In genomic region chr6:39102821-39103136, GRCh38 we compare ENCODE assay signal across 20 cellular contexts. TPM values are rescaled to one million over a fixed set of nuclear protein-coding genes. Genes with fewer than 3 reads are reported as not detected.
DNase-seq lines count a peak whose midpoint lies in the region; ATAC-seq lines count a peak whose summit lies in the region.
"Had no signal": no experiment of that assay in that cellular context is flagged by ENCODE, and none has a peak within 500 bp of the region (broad histone marks: within the 10 kb centered on the region; RNA-seq: fewer than 3 reads in every experiment).

No MANE protein-coding gene starts in this region.

- H3K9me3 Mint-ChIP-seq in activated naive CD4-positive, alpha-beta T cell treated with anti-CD3 and anti-CD28 coated beads, Interleukin-2, amount 50 U/mL, for 72 hours, result peaks cover 0 to 4% of the 10 kb centered on the region in 2 donors
- peaks cover 0 to 3% of the 10 kb centered on the region in 2 donors for H3K9me3 Mint-ChIP-seq in stimulated activated naive B cell treated with anti-CD40 and anti-IgM and Interleukin-4, amounts not matched to agents 10 μg/mL and 1 μg/mL and 100 μg/mL, for 72 hours
- H3K9me3 Mint-ChIP-seq in activated T-helper 1 cell treated with anti-CD3 and anti-CD28 coated beads, Interleukin-12 subunit alpha, Interleukin-12 subunit beta, Interleukin-2, Interleukin-4 antibody, amounts not matched to agents 30 ng/mL and 10 ng/mL and 1 ng/mL, durations not matched to agents 14 hours and 24 hours and 36 hours, result no peaks in the 10 kb centered on the region
- H3K9me3 Mint-ChIP-seq: activated CD4-positive, alpha-beta T cell treated with anti-CD3 and anti-CD28 coated beads, Interleukin-2, amount 10 ng/mL, durations not matched to agents 24 days and 14 days; T-helper 2 cell treated with Interferon-gamma antibody and Interleukin-4, amounts not matched to agents 5 μg/mL and 100 μg/mL, for 36 hours had no signal

- H3K4me1 Mint-ChIP-seq in stimulated activated naive B cell treated with anti-CD40 and anti-IgM and Interleukin-4, amounts not matched to agents 10 μg/mL and 1 μg/mL and 100 μg/mL, for 72 hours, result peaks cover 29 to 69% of the 10 kb centered on the region in 2 donors
- H3K4me1 Mint-ChIP-seq in activated T-helper 1 cell treated with anti-CD3 and anti-CD28 coated beads, Interleukin-12 subunit alpha, Interleukin-12 subunit beta, Interleukin-2, Interleukin-4 antibody, amounts not matched to agents 30 ng/mL and 10 ng/mL and 1 ng/mL, durations not matched to agents 14 hours and 24 hours and 36 hours (ENCODE audit: low read depth), result peaks cover 16% of the 10 kb centered on the region

- DNase-seq in activated naive CD4-positive, alpha-beta T cell treated with anti-CD3 and anti-CD28 coated beads, Interleukin-2, amount 50 U/mL, for 72 hours (ENCODE audit: low spot score in 2 of 2), result no peak
- DNase-seq in activated naive CD4-positive, alpha-beta T cell (lab: John Stamatoyannopoulos, UW), result no peak
- DNase-seq in stimulated activated naive B cell treated with anti-CD40 and anti-IgM and Interleukin-4, amounts not matched to agents 10 μg/mL and 1 μg/mL and 100 μg/mL, for 72 hours, result peak; percentile 66
- DNase-seq in activated T-helper 1 cell treated with anti-CD3 and anti-CD28 coated beads, Interleukin-12 subunit alpha, Interleukin-12 subunit beta, Interleukin-2, Interleukin-4 antibody, amounts not matched to agents 30 ng/mL and 10 ng/mL and 1 ng/mL, durations not matched to agents 14 hours and 24 hours and 36 hours (ENCODE audit: low spot score), result no peak
- DNase-seq in GM19240 (ENCODE audit: insufficient read length, low spot score) (no peak), DMS 273 treated with DMSO at 0.1 percent for 48 hours (lab: John Stamatoyannopoulos, UW) (no peak)
- DNase-seq: activated T-cell treated with anti-CD3 and anti-CD28 coated beads for 4 hours; cerebellar nuclear complex; Kasumi-1; NCI-H1436; NCI-H446 treated with DMSO at 0.1 percent for 48 hours; ovary; SJCRH30; stimulated activated CD4-positive, alpha-beta T cell treated with anti-CD3 and anti-CD28 coated beads, Interleukin-4, amount 100 ng/mL, for 24 hours had no signal

- no peaks in the 10 kb centered on the region for H3K27me3 Mint-ChIP-seq in stimulated activated naive B cell treated with anti-CD40 and anti-IgM and Interleukin-4, amounts not matched to agents 10 μg/mL and 1 μg/mL and 100 μg/mL, for 72 hours
- peaks cover 6% of the 10 kb centered on the region for H3K27me3 Mint-ChIP-seq in activated T-helper 1 cell treated with anti-CD3 and anti-CD28 coated beads, Interleukin-12 subunit alpha, Interleukin-12 subunit beta, Interleukin-2, Interleukin-4 antibody, amounts not matched to agents 30 ng/mL and 10 ng/mL and 1 ng/mL, durations not matched to agents 14 hours and 24 hours and 36 hours (ENCODE audit: insufficient read depth)

- peak overlapping the region in 1 of 2 donors; percentile 50 for H3K27ac Mint-ChIP-seq in activated naive CD4-positive, alpha-beta T cell treated with anti-CD3 and anti-CD28 coated beads, Interleukin-2, amount 50 U/mL, for 72 hours
- H3K27ac Mint-ChIP-seq in stimulated activated naive B cell treated with anti-CD40 and anti-IgM and Interleukin-4, amounts not matched to agents 10 μg/mL and 1 μg/mL and 100 μg/mL, for 72 hours, result peak overlapping the region; percentile 89
- H3K27ac Mint-ChIP-seq in activated T-helper 1 cell treated with anti-CD3 and anti-CD28 coated beads, Interleukin-12 subunit alpha, Interleukin-12 subunit beta, Interleukin-2, Interleukin-4 antibody, amounts not matched to agents 30 ng/mL and 10 ng/mL and 1 ng/mL, durations not matched to agents 14 hours and 24 hours and 36 hours, result no peak overlapping the region
- H3K27ac Mint-ChIP-seq: activated CD4-positive, alpha-beta T cell treated with anti-CD3 and anti-CD28 coated beads, Interleukin-2, amount 10 ng/mL, durations not matched to agents 24 days and 14 days; T-helper 2 cell treated with Interferon-gamma antibody and Interleukin-4, amounts not matched to agents 5 μg/mL and 100 μg/mL, for 36 hours had no signal

- ATAC-seq in activated naive CD4-positive, alpha-beta T cell treated with anti-CD3 and anti-CD28 coated beads, Interleukin-2, amount 50 U/mL, for 72 hours, result peak; percentile 44 to 75
- ATAC-seq in HG02588 (IDR thresholded peaks at IDR 0.05; ENCODE audit: unreplicated experiment) (peak; percentile 45), HG03439 (IDR thresholded peaks at IDR 0.05; ENCODE audit: unreplicated experiment) (peak; percentile 63)
- ATAC-seq in stimulated activated naive B cell treated with anti-CD40 and anti-IgM and Interleukin-4, amounts not matched to agents 10 μg/mL and 1 μg/mL and 100 μg/mL, for 72 hours (replicated peaks), result peak; percentile 97

- H3K4me3 Mint-ChIP-seq in stimulated activated naive B cell treated with anti-CD40 and anti-IgM and Interleukin-4, amounts not matched to agents 10 μg/mL and 1 μg/mL and 100 μg/mL, for 72 hours, result peak overlapping the region; percentile 55 to 70
- no peak overlapping the region for H3K4me3 Mint-ChIP-seq in activated T-helper 1 cell treated with anti-CD3 and anti-CD28 coated beads, Interleukin-12 subunit alpha, Interleukin-12 subunit beta, Interleukin-2, Interleukin-4 antibody, amounts not matched to agents 30 ng/mL and 10 ng/mL and 1 ng/mL, durations not matched to agents 14 hours and 24 hours and 36 hours
- H3K4me3 Mint-ChIP-seq: activated CD4-positive, alpha-beta T cell treated with anti-CD3 and anti-CD28 coated beads, Interleukin-2, amount 10 ng/mL, durations not matched to agents 24 days and 14 days; T-helper 2 cell treated with Interferon-gamma antibody and Interleukin-4, amounts not matched to agents 5 μg/mL and 100 μg/mL, for 36 hours had no signal

- intact Hi-C loops in activated T-helper 1 cell treated with anti-CD3 and anti-CD28 coated beads, Interleukin-12 subunit alpha, Interleukin-12 subunit beta, Interleukin-2, Interleukin-4 antibody, amounts not matched to agents 30 ng/mL and 10 ng/mL and 1 ng/mL, durations not matched to agents 14 hours and 24 hours and 36 hours (cut with micrococcal nuclease), result loop anchor here (5.0 to 10.0 kb wide), 2 partner anchors 98 to 130 kb away; no protein-coding TSS in a partner anchor

- H3K36me3 Mint-ChIP-seq in activated naive CD4-positive, alpha-beta T cell treated with anti-CD3 and anti-CD28 coated beads, Interleukin-2, amount 50 U/mL, for 72 hours, result peaks cover 19 to 31% of the 10 kb centered on the region in 2 donors
- peaks cover 38 to 45% of the 10 kb centered on the region in 2 donors for H3K36me3 Mint-ChIP-seq in stimulated activated naive B cell treated with anti-CD40 and anti-IgM and Interleukin-4, amounts not matched to agents 10 μg/mL and 1 μg/mL and 100 μg/mL, for 72 hours
- peaks cover 26% of the 10 kb centered on the region for H3K36me3 Mint-ChIP-seq in activated T-helper 1 cell treated with anti-CD3 and anti-CD28 coated beads, Interleukin-12 subunit alpha, Interleukin-12 subunit beta, Interleukin-2, Interleukin-4 antibody, amounts not matched to agents 30 ng/mL and 10 ng/mL and 1 ng/mL, durations not matched to agents 14 hours and 24 hours and 36 hours (ENCODE audit: low read depth)

RNA-seq across cellular contexts. Expression of gene SAYSD1, which starts 12.2 kb away (rescaled TPM):
- 10 to 100 TPM; 12.3 to 20.8 TPM for total RNA-seq in activated naive CD4-positive, alpha-beta T cell treated with anti-CD3 and anti-CD28 coated beads, Interleukin-2, amount 50 U/mL, for 72 hours
- 12.1 and 12.9 TPM in 2 replicates for total RNA-seq in activated T-helper 1 cell treated with anti-CD3 and anti-CD28 coated beads, Interleukin-12 subunit alpha, Interleukin-12 subunit beta, Interleukin-2, Interleukin-4 antibody, amounts not matched to agents 30 ng/mL and 10 ng/mL and 1 ng/mL, durations not matched to agents 14 hours and 24 hours and 36 hours

RNA-seq across cellular contexts. Expression of gene GLP1R, which starts 54.2 kb away (rescaled TPM):
- under 1 TPM; 0.32 to 0.33 TPM for total RNA-seq in activated naive CD4-positive, alpha-beta T cell treated with anti-CD3 and anti-CD28 coated beads, Interleukin-2, amount 50 U/mL, for 72 hours
- total RNA-seq in activated T-helper 1 cell treated with anti-CD3 and anti-CD28 coated beads, Interleukin-12 subunit alpha, Interleukin-12 subunit beta, Interleukin-2, Interleukin-4 antibody, amounts not matched to agents 30 ng/mL and 10 ng/mL and 1 ng/mL, durations not matched to agents 14 hours and 24 hours and 36 hours, result 0.18 TPM in 1 of 2 replicates, not detected in the other
- total RNA-seq: fibroblast of villous mesenchyme, HT-29, ovary, SJCRH30 had no signal

Comparison
In these comparisons a context has a peak if more than half of its experiments do, and no peak if none do; other contexts are left out.
1. ATAC-seq: peak in every context shown above with its lines; median percentile 97 in stimulated activated naive B cell treated with anti-CD40 and anti-IgM and Interleukin-4, amounts not matched to agents 10 μg/mL and 1 μg/mL and 100 μg/mL, for 72 hours; 63 in HG03439; 60 in activated naive CD4-positive, alpha-beta T cell treated with anti-CD3 and anti-CD28 coated beads, Interleukin-2, amount 50 U/mL, for 72 hours; 45 in HG02588.